ENCODE assay signal across 1 cellular context in the genomic region with DNA sequence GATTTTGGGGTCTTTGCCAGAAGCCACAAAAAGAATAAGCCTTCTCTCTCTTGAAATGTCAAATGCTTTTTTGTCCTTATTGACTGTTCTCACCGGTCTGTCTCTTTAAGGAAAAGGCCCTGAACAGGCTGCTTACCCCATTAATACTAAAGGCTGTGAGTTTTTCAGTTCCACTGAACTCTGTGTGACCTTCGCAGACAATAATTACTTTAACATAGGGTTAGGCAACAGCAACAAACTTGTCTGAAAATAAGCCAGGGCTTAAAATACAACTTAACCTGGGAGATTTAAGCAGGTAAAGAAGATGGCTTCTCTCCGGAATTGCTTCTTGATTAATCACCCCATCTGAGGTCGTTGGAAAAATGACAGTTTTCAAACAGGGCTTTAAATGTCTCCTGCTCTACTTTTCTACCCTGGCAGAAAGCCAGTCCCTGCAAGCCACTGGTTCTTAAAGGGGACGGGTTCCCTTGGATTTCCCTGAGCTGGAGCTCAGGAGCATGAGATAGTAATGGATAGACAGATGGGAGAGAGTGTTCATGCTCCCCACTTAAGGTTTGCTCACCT.
TF ChIP-seq lines count a peak whose summit lies in the region.

No MANE protein-coding gene starts in this region.

TF ChIP-seq in HEK293, 187 proteins besides CTCF, POLR2A, EP300 and RAD21 (continued from another document):
- TF ChIP-seq, protein P1, sequence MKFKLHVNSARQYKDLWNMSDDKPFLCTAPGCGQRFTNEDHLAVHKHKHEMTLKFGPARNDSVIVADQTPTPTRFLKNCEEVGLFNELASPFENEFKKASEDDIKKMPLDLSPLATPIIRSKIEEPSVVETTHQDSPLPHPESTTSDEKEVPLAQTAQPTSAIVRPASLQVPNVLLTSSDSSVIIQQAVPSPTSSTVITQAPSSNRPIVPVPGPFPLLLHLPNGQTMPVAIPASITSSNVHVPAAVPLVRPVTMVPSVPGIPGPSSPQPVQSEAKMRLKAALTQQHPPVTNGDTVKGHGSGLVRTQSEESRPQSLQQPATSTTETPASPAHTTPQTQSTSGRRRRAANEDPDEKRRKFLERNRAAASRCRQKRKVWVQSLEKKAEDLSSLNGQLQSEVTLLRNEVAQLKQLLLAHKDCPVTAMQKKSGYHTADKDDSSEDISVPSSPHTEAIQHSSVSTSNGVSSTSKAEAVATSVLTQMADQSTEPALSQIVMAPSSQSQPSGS (tag by site-specific recombination; IDR thresholded peaks at IDR 0.05; ENCODE audit: low read depth), result no peak
- no peak for TF ChIP-seq KLF1 (tag by site-specific recombination; IDR thresholded peaks at IDR 0.05)
- TF ChIP-seq HOXA7 (CRISPR knock-in tag; IDR thresholded peaks at IDR 0.05; ENCODE audit: borderline replicate concordance), result no peak
- no peak for TF ChIP-seq ZNF548 (tag by site-specific recombination; IDR thresholded peaks at IDR 0.05)
- no peak for TF ChIP-seq ZFP41 (tag by site-specific recombination; IDR thresholded peaks at IDR 0.05; ENCODE audit: borderline replicate concordance)
- TF ChIP-seq IKZF3 (tag by site-specific recombination; IDR thresholded peaks at IDR 0.05), result no peak
- no peak for TF ChIP-seq MEIS1 (CRISPR knock-in tag; IDR thresholded peaks at IDR 0.05; ENCODE audit: borderline replicate concordance)
- TF ChIP-seq ZNF366 (tag by site-specific recombination; conservative IDR thresholded peaks at IDR 0.05), result no peak
- TF ChIP-seq ZSCAN23 (tag by site-specific recombination; IDR thresholded peaks at IDR 0.05), result no peak
